2 cellular contexts compared by ENCODE assay signal in the genomic region with DNA sequence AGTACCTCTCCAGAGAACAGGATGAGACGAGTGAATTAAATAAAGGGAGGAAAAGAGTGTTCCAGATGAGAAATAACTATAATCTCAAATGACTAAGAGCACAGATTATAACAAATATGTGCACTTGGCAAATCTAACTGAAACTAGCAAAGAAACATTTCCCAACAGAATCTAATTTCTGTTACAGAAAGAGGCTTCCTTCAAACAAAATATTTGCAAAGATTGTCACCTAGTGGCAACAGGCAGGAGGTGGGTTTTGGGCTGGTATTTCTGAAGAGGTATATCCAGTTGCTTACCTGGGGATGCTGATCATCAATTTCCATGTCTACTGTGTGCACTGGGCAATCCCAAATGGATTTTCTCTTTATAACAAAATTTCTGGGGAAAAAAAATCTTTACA.
TF ChIP-seq lines count a peak whose summit lies in the region.

No MANE protein-coding gene starts in this region.

TF ChIP-seq in Ishikawa, 13 proteins besides CTCF, POLR2A, EP300 and RAD21 (continued from another document):
- TF ChIP-seq FOXM1 (IDR thresholded peaks at IDR 0.05; ENCODE audit: borderline replicate concordance, low read depth) (no peak), CEBPB (IDR thresholded peaks at IDR 0.05) (no peak), YY1 (IDR thresholded peaks at IDR 0.05; ENCODE audit: low read depth) (no peak), TAF1 (IDR thresholded peaks at IDR 0.05; ENCODE audit: low read depth) (no peak), TCF12 (IDR thresholded peaks at IDR 0.05; ENCODE audit: low read depth) (no peak), TEAD4 (IDR thresholded peaks at IDR 0.05) (no peak), NFIC (IDR thresholded peaks at IDR 0.05) (no peak), REST (IDR thresholded peaks at IDR 0.05; ENCODE audit: low read depth) (no peak), ZBTB7A (IDR thresholded peaks at IDR 0.05; ENCODE audit: low read depth) (no peak)
- TF ChIP-seq, protein P1, sequence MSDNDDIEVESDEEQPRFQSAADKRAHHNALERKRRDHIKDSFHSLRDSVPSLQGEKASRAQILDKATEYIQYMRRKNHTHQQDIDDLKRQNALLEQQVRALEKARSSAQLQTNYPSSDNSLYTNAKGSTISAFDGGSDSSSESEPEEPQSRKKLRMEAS (IDR thresholded peaks at IDR 0.05), result no peak
- TF ChIP-seq, protein P2, sequence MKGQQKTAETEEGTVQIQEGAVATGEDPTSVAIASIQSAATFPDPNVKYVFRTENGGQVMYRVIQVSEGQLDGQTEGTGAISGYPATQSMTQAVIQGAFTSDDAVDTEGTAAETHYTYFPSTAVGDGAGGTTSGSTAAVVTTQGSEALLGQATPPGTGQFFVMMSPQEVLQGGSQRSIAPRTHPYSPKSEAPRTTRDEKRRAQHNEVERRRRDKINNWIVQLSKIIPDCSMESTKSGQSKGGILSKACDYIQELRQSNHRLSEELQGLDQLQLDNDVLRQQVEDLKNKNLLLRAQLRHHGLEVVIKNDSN (IDR thresholded peaks at IDR 0.05), result no peak

TF ChIP-seq in GM12878, 131 proteins besides CTCF, POLR2A, EP300 and RAD21 (continued from another document):
- peak; percentile 38; the same call in 1 of the 2 replicates for TF ChIP-seq SMC3 (IDR thresholded peaks at IDR 0.05; ENCODE audit: borderline replicate concordance, low read length)
